In genomic region chrX:15686818-15687685, GRCh38 we compare ENCODE assay signal across 8 cellular contexts. TPM values are rescaled to one million over a fixed set of nuclear protein-coding genes. Genes with fewer than 3 reads are reported as not detected.
A peak's percentile ranks its signal among the peaks of the same experiment; 100 is the strongest.
DNase-seq lines count a peak whose midpoint lies in the region; ATAC-seq and TF ChIP-seq lines count a peak whose summit lies in the region.

No MANE protein-coding gene starts in this region.

- 44 to 49% methylated on average over 6 of the region's 6 CpGs for WGBS in thyroid gland, 2 donors

- peaks cover 21% of the 10 kb centered on the region for H3K4me1 Mint-ChIP-seq in activated CD8-positive, alpha-beta memory T cell treated with anti-CD3 and anti-CD28 coated beads, Interleukin-2, amount 10 ng/mL, durations not matched to agents 7 days and 5 days
- H3K4me1 Mint-ChIP-seq in endothelial cell (ENCODE audit: unreplicated experiment) (no peaks in the 10 kb centered on the region), naive B cell (peaks cover 0 to 12% (median 4%) of the 10 kb centered on the region in 3 donors)

- peaks cover 0 to 3% of the 10 kb centered on the region in 2 donors for H3K36me3 ChIP-seq in thyroid gland

- intact Hi-C loops in thyroid gland (cut with DNase I) = no loop called here

- no peaks in the 10 kb centered on the region for H3K9me3 Mint-ChIP-seq in activated CD8-positive, alpha-beta memory T cell treated with anti-CD3 and anti-CD28 coated beads, Interleukin-2, amount 10 ng/mL, durations not matched to agents 7 days and 5 days (ENCODE audit: low read depth)
- no peaks in the 10 kb centered on the region for H3K9me3 Mint-ChIP-seq in endothelial cell (ENCODE audit: unreplicated experiment)
- no peaks in the 10 kb centered on the region for H3K9me3 Mint-ChIP-seq in naive B cell

- H3K4me3 ChIP-seq in thyroid gland (replicated peaks in 1 of 3) = no peak overlapping the region

- no peak overlapping the region for H3K4me3 Mint-ChIP-seq in activated CD8-positive, alpha-beta memory T cell treated with anti-CD3 and anti-CD28 coated beads, Interleukin-2, amount 10 ng/mL, durations not matched to agents 7 days and 5 days
- H3K4me3 Mint-ChIP-seq in endothelial cell (ENCODE audit: unreplicated experiment) (no peak overlapping the region), naive B cell (no peak overlapping the region)

- TF ChIP-seq CTCF in AG09319 (IDR thresholded peaks at IDR 0.05; ENCODE audit: low read depth, low read length) (peak; percentile 86), endothelial cell (IDR thresholded peaks at IDR 0.05; ENCODE audit: unreplicated experiment) (peak; percentile 61), thyroid gland (IDR thresholded peaks at IDR 0.05) (peak; percentile 28 to 65 (median 51))

- H3K27me3 Mint-ChIP-seq in activated CD8-positive, alpha-beta memory T cell treated with anti-CD3 and anti-CD28 coated beads, Interleukin-2, amount 10 ng/mL, durations not matched to agents 7 days and 5 days = no peaks in the 10 kb centered on the region
- H3K27me3 Mint-ChIP-seq in endothelial cell (ENCODE audit: unreplicated experiment) = no peaks in the 10 kb centered on the region
- no peaks in the 10 kb centered on the region for H3K27me3 Mint-ChIP-seq in naive B cell

- no peak overlapping the region for H3K27ac ChIP-seq in thyroid gland

- H3K36me3 Mint-ChIP-seq in activated CD8-positive, alpha-beta memory T cell treated with anti-CD3 and anti-CD28 coated beads, Interleukin-2, amount 10 ng/mL, durations not matched to agents 7 days and 5 days = peaks cover 14% of the 10 kb centered on the region
- H3K36me3 Mint-ChIP-seq in endothelial cell (ENCODE audit: low read depth, unreplicated experiment) (peaks cover 15% of the 10 kb centered on the region), naive B cell (peaks cover 20% of the 10 kb centered on the region in 2 donors)

- DNase-seq in AG09319 (ENCODE audit: extremely low read depth, low read depth) (peak; percentile 23), NCI-H82 treated with DMSO at 0.1 percent for 48 hours (lab: John Stamatoyannopoulos, UW; ENCODE audit: unreplicated experiment) (peak; percentile 28), endothelial cell (ENCODE audit: low spot score) (peak; percentile 41), naive B cell (peak; percentile 64), thyroid gland (peak; percentile 33 to 45)
- peak; percentile 68 for DNase-seq in activated CD8-positive, alpha-beta memory T cell treated with anti-CD3 and anti-CD28 coated beads, Interleukin-2, amount 10 ng/mL, durations not matched to agents 7 days and 5 days

- ATAC-seq in GM18868 (IDR thresholded peaks at IDR 0.05; ENCODE audit: unreplicated experiment) (peak; percentile 85), HG03342 (IDR thresholded peaks at IDR 0.05; ENCODE audit: unreplicated experiment) (peak; percentile 93), naive B cell (ENCODE audit: low read depth in 2 of 2) (peak; percentile 82 to 88)
- peak; percentile 84 for ATAC-seq in activated CD8-positive, alpha-beta memory T cell treated with anti-CD3 and anti-CD28 coated beads, Interleukin-2, amount 10 ng/mL, durations not matched to agents 7 days and 5 days

- TF ChIP-seq POLR2A in thyroid gland (IDR thresholded peaks at IDR 0.05) = no peak

- no peaks in the 10 kb centered on the region for H3K9me3 ChIP-seq in thyroid gland

- H3K27me3 ChIP-seq in thyroid gland = no peaks in the 10 kb centered on the region

- CTCF ChIA-PET in activated CD8-positive, alpha-beta memory T cell treated with anti-CD3 and anti-CD28 coated beads, Interleukin-2, amount 10 ng/mL, durations not matched to agents 7 days and 5 days (lab: Charles Lee) = interaction anchor here (0.8 to 1.0 kb wide), 2 partner anchors 51 to 103 kb away, joined by 4 to 5 read pairs; partner anchors contain the start of genes CA5B and ZRSR2

- no peaks in the 10 kb centered on the region for H3K4me1 ChIP-seq in thyroid gland

- H3K27ac Mint-ChIP-seq in activated CD8-positive, alpha-beta memory T cell treated with anti-CD3 and anti-CD28 coated beads, Interleukin-2, amount 10 ng/mL, durations not matched to agents 7 days and 5 days = peak overlapping the region; percentile 70
- no peak overlapping the region for H3K27ac Mint-ChIP-seq in endothelial cell (ENCODE audit: unreplicated experiment)
- peak overlapping the region in 2 of 6 donors; percentile 64 to 67 for H3K27ac Mint-ChIP-seq in naive B cell

RNA-seq across cellular contexts. Expression of gene CLTRN, which starts 22.4 kb away (rescaled TPM):
- total RNA-seq in activated CD8-positive, alpha-beta memory T cell treated with anti-CD3 and anti-CD28 coated beads, Interleukin-2, amount 10 ng/mL, durations not matched to agents 7 days and 5 days = under 1 TPM in 1 of 2 experiments, not detected in 1; 0.21 TPM
- total RNA-seq in endothelial cell (ENCODE audit: unreplicated experiment) = 0.95 TPM
- polyA plus RNA-seq in naive B cell (ENCODE audit: low read depth in 6 of 6) = under 1 TPM in 3 of 6 donors, not detected in 3; 0.28 to 0.44 (median 0.36) TPM
- total RNA-seq in thyroid gland = 1 to 10 TPM in 2 of 4 donors, under 1 TPM in 2; 0.40 to 2.9 (median 1.2) TPM

RNA-seq across cellular contexts. Expression of gene CA5B, which starts 51.0 kb away (rescaled TPM):
- 10 to 100 TPM in 1 of 2 experiments, 1 to 10 TPM in 1; 7.8 to 12.7 TPM for total RNA-seq in activated CD8-positive, alpha-beta memory T cell treated with anti-CD3 and anti-CD28 coated beads, Interleukin-2, amount 10 ng/mL, durations not matched to agents 7 days and 5 days
- total RNA-seq in endothelial cell (ENCODE audit: unreplicated experiment) (7.2 TPM), thyroid gland (10 to 100 TPM in 3 of 4 donors, 1 to 10 TPM in 1; 9.9 to 31.6 (median 14.9) TPM)
- polyA plus RNA-seq in naive B cell (ENCODE audit: low read depth in 6 of 6) = 10 to 100 TPM; 37.4 to 76.1 (median 56.0) TPM
